In genomic region chr3:37054370-37054769, GRCh38 we compare ENCODE assay signal across 8 cellular contexts.
A peak's percentile ranks its signal among the peaks of the same experiment; 100 is the strongest.
DNase-seq lines count a peak whose midpoint lies in the region; ATAC-seq and TF ChIP-seq lines count a peak whose summit lies in the region.

No MANE protein-coding gene starts in this region.

- H3K4me3 ChIP-seq in GM12864 (ENCODE audit: low read depth, low read length) (no peak overlapping the region), dorsolateral prefrontal cortex (no peak overlapping the region), spleen (no peak overlapping the region)

- intact Hi-C loops in dorsolateral prefrontal cortex (cut with DNase I) = no loop called here
- intact Hi-C loops in spleen (cut with DNase I; ENCODE audit: low total_unique reads) = no loop called here

- peak; percentile 10 for DNase-seq in GM12864 (ENCODE audit: low read depth)
- DNase-seq in M059J (ENCODE audit: low read depth) = peak; percentile 85
- no peak for DNase-seq in dorsolateral prefrontal cortex
- DNase-seq in spleen = no peak
- DNase-seq in stimulated activated CD8-positive, alpha-beta memory T cell treated with anti-CD3 and anti-CD28 coated beads, Interleukin-4, amount 100 ng/mL, for 48 hours = no peak
- no peak for DNase-seq in stimulated activated CD4-positive, alpha-beta T cell treated with anti-CD3 and anti-CD28 coated beads, Interleukin-12 subunit alpha, Interleukin-12 subunit beta, amount 100 ng/mL, for 4 hours
- DNase-seq in NCI-H146 treated with DMSO at 0.1 percent for 48 hours (lab: John Stamatoyannopoulos, UW; ENCODE audit: unreplicated experiment) = no peak

- TF ChIP-seq CTCF in GM12864 (IDR thresholded peaks at IDR 0.05; ENCODE audit: low read depth, low read length, missing control alignments) (no peak), dorsolateral prefrontal cortex (IDR thresholded peaks at IDR 0.05 in 54 of 56, conservative IDR thresholded peaks at IDR 0.05 in 2 of 56; ENCODE audit: low read depth in 1 of 56, partially characterized antibody in 56 of 56) (no peak), spleen (IDR thresholded peaks at IDR 0.05 in 8 of 11, conservative IDR thresholded peaks at IDR 0.05 in 3 of 11) (no peak)

- no peak for TF ChIP-seq POLR2A in spleen (IDR thresholded peaks at IDR 0.05)

- peaks cover 0 to 100% (median 80%) of the 10 kb centered on the region in 6 donors for H3K36me3 ChIP-seq in spleen

- peaks cover 0 to 25% (median 9%) of the 10 kb centered on the region in 6 donors for H3K4me1 ChIP-seq in spleen

- H3K27me3 ChIP-seq in dorsolateral prefrontal cortex = no peaks in the 10 kb centered on the region
- no peaks in the 10 kb centered on the region for H3K27me3 ChIP-seq in spleen (replicated peaks in 1 of 7)

- peak; percentile 72 for ATAC-seq in GM21717 (IDR thresholded peaks at IDR 0.05; ENCODE audit: unreplicated experiment)

- H3K27ac ChIP-seq in dorsolateral prefrontal cortex (peak overlapping the region in 56 of 59 donors; percentile 2 to 86 (median 69)), spleen (peak overlapping the region in 7 of 8 donors; percentile 5 to 60 (median 45))

- no peaks in the 10 kb centered on the region for H3K9me3 ChIP-seq in spleen

- WGBS in spleen, 5 donors = 64 to 87% (median 75%) methylated on average over 3 of the region's 3 CpGs

Comparison
In these comparisons a context has a peak if more than half of its experiments do, and no peak if none do; other contexts are left out.
1. DNase-seq: peak in GM12864 (single experiment) and M059J (single experiment); none in dorsolateral prefrontal cortex (0 of 10), spleen (single experiment), stimulated activated CD8-positive, alpha-beta memory T cell treated with anti-CD3 and anti-CD28 coated beads, Interleukin-4, amount 100 ng/mL, for 48 hours (single experiment), stimulated activated CD4-positive, alpha-beta T cell treated with anti-CD3 and anti-CD28 coated beads, Interleukin-12 subunit alpha, Interleukin-12 subunit beta, amount 100 ng/mL, for 4 hours (single experiment) and NCI-H146 treated with DMSO at 0.1 percent for 48 hours (single experiment).